12 cellular contexts compared by ENCODE assay signal in the genomic region with DNA sequence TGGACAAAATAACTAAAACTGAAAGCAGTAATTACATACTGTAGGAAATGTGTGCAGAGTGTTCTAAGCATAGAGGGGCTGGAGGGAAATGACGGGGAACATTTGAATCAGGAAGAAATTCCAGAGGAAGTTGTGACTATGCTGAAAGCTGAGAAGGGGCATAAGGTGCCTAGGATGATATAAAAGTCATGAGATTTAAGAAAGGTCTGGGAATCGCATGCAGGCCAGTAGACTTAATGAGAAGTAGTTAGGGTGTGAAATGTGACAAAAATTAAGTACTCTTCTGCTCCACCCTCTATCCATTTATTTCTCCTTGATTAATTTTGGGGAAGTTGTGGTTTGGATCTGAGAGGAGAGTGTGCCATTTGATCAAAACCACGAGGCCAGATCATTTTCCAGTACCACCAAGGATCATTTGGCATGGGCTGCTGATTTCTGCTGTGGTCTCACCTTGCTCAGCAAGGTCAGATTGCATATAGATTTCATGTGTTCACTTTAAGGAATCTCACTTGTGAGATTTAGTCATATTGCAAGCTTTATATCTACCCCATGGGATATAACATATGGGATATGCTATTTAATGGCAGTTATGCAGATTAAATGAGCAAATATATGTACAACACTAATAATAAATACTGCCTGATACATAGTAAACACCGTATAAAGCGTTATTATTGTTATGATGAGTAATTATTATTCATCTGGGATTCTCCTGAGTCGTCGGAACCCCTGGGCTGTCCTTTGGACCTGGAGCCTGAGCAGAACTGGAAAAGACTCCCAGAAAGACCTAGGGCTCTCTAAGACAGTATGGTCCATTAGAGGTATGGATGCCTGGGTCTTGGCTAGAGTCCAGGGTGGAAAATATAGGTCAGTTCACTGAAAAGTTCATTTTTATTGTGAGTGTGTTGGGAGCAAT.
DNase-seq lines count a peak whose midpoint lies in the region; FAIRE-seq and TF ChIP-seq lines count a peak whose summit lies in the region.
"Had no signal": no experiment of that assay in that cellular context is flagged by ENCODE, and none has a peak within 500 bp of the region (broad histone marks: within the 10 kb centered on the region; RNA-seq: fewer than 3 reads in every experiment).

No MANE protein-coding gene starts in this region.

- H3K4me2 ChIP-seq in endothelial cell of umbilical vein (ENCODE audit: insufficient read depth, low read length) = peak overlapping the region; percentile 61

- H3K27ac ChIP-seq in RWPE1 (peak overlapping the region; percentile 79), endothelial cell of umbilical vein (ENCODE audit: insufficient read depth, low read depth, low read length) (peak overlapping the region; percentile 89)
- H3K27ac ChIP-seq: psoas muscle had no signal

- BruUV-seq in endothelial cell of umbilical vein (replicated peaks; lab: Mats Ljungman, UMichigan) = TSS peak; percentile 74

- dilution Hi-C loops in endothelial cell of umbilical vein (cut with MboI; ENCODE audit: extremely low pct_ligation_motif_present, low sequenced_read_pairs) = no loop called here

- H2AFZ ChIP-seq in endothelial cell of umbilical vein (ENCODE audit: low read depth, low read length) = peak overlapping the region; percentile 17

- no peak for TF ChIP-seq POLR2A in endothelial cell of umbilical vein (IDR thresholded peaks at IDR 0.05; ENCODE audit: low read depth, low read length)

- H3K27me3 ChIP-seq in endothelial cell of umbilical vein (ENCODE audit: control insufficient read depth in 2 of 2, insufficient read depth in 2 of 2, low read length in 2 of 2) = no peaks in the 10 kb centered on the region

- TF ChIP-seq CTCF in RWPE1 (conservative IDR thresholded peaks at IDR 0.05; ENCODE audit: low read depth) (no peak), endothelial cell of umbilical vein (IDR thresholded peaks at IDR 0.05; ENCODE audit: extremely low read depth in 1 of 2, insufficient read depth in 1 of 2, low read depth in 1 of 2, low read length in 2 of 2) (no peak)

- peaks cover 23% of the 10 kb centered on the region for H3K79me2 ChIP-seq in endothelial cell of umbilical vein (ENCODE audit: control insufficient read depth, insufficient read depth, low read length)

- POLR2A ChIA-PET in RWPE1 (lab: Yijun Ruan, JAX; ENCODE audit: low non-redundant PET) = interaction anchor here (0.6 kb wide), 1 partner anchor 24 kb away, joined by 11 read pairs; no protein-coding TSS in a partner anchor
- POLR2A ChIA-PET in endothelial cell of umbilical vein (lab: Charles Lee) = interaction anchor here (0.5 to 0.7 kb wide), 2 partner anchors 48 to 307 kb away, joined by 5 to 11 read pairs; no protein-coding TSS in a partner anchor

- H3K4me1 ChIP-seq in endothelial cell of umbilical vein (ENCODE audit: control insufficient read depth, extremely low read depth, insufficient read depth, low read length) = peaks cover 56% of the 10 kb centered on the region
- H3K4me1 ChIP-seq: psoas muscle had no signal

- intact Hi-C loops in endothelial cell of umbilical vein (cut with micrococcal nuclease) = loop anchor here (5.0 kb wide), 1 partner anchor 625 kb away; no protein-coding TSS in a partner anchor

- peak overlapping the region in 1 of 3 experiments; percentile 2 for H3K4me3 ChIP-seq in endothelial cell of umbilical vein (replicated peaks in 1 of 3; ENCODE audit: insufficient read depth in 1 of 3, low read depth in 1 of 3, low read length in 3 of 3)
- H3K4me3 ChIP-seq: coronary artery, psoas muscle had no signal

- no peaks in the 10 kb centered on the region for H3K9me3 ChIP-seq in endothelial cell of umbilical vein (replicated peaks; ENCODE audit: control insufficient read depth, insufficient read depth, low read length)
- H3K9me3 ChIP-seq: psoas muscle had no signal

- CTCF ChIA-PET in RWPE1 (lab: Yijun Ruan, JAX) = no interaction called here
- CTCF ChIA-PET in endothelial cell of umbilical vein (lab: Charles Lee) = interaction anchor here (1.2 to 2.4 kb wide), 4 partner anchors 15 to 73 kb away, joined by 3 to 14 read pairs (median 8); a partner anchor contains a TSS

- no peaks in the 10 kb centered on the region for H3K9me1 ChIP-seq in endothelial cell of umbilical vein (replicated peaks; ENCODE audit: control insufficient read depth, extremely low read depth, insufficient read depth, low read length)

- H3K36me3 ChIP-seq in endothelial cell of umbilical vein (ENCODE audit: control insufficient read depth in 2 of 2, extremely low read depth in 1 of 2, insufficient read depth in 2 of 2, low read length in 2 of 2) = peaks cover 0 to 3% of the 10 kb centered on the region in 2 experiments

- H4K20me1 ChIP-seq in endothelial cell of umbilical vein (replicated peaks; ENCODE audit: control insufficient read depth, extremely low read depth, insufficient read depth, low read length) = no peaks in the 10 kb centered on the region

- H3K9ac ChIP-seq in endothelial cell of umbilical vein (replicated peaks; ENCODE audit: extremely low read depth, insufficient read depth, low read length) = peak overlapping the region; percentile 73

- peak; percentile 54 for DNase-seq in EH (ENCODE audit: low read depth)
- peak; percentile 35 for DNase-seq in RWPE1 (ENCODE audit: low spot score)
- peak; percentile 90 for DNase-seq in endothelial cell of umbilical vein (ENCODE audit: low read depth, low spot score)
- peak; percentile 50 for DNase-seq in pulmonary artery endothelial cell (ENCODE audit: low read depth, low spot score)
- no peak for DNase-seq in T-helper 9 cell
- DNase-seq in activated T-cell treated with anti-CD3 and anti-CD28 coated beads, Interleukin-2, amount 50 U/mL, for 1 hour = no peak
- DNase-seq in NCI-H226 = no peak
- no peak for DNase-seq in activated CD4-positive, alpha-beta T cell treated with anti-CD3 and anti-CD28 coated beads for 1 hour
- DNase-seq: activated CD8-positive, alpha-beta memory T cell treated with anti-CD3 and anti-CD28 coated beads, Interleukin-2, amount 50 U/mL, for 4 hours; NCI-H2171 treated with DMSO at 0.1 percent for 48 hours; psoas muscle had no signal

- peak; percentile 52 for FAIRE-seq in endothelial cell of umbilical vein (lab: Jason Lieb, UNC)

TF ChIP-seq in endothelial cell of umbilical vein, 7 proteins besides CTCF, POLR2A, EP300 and RAD21:
- TF ChIP-seq GATA2 (IDR thresholded peaks at IDR 0.05; ENCODE audit: insufficient read depth, insufficient read length, low read depth, low read length) = peak; percentile 64
- TF ChIP-seq FOS (IDR thresholded peaks at IDR 0.05; ENCODE audit: borderline replicate concordance, insufficient read depth, low read length) = peak; percentile 34
- no peak for TF ChIP-seq EZH2 (IDR thresholded peaks at IDR 0.05; ENCODE audit: borderline replicate concordance, low read depth, low read length, severe bottlenecking)
- TF ChIP-seq JUN (IDR thresholded peaks at IDR 0.05; ENCODE audit: borderline replicate concordance, insufficient read depth, insufficient read length, low read depth) = peak; percentile 66
- TF ChIP-seq POLR2AphosphoS5 (IDR thresholded peaks at IDR 0.05; ENCODE audit: insufficient read depth, low read depth, low read length) = no peak
- TF ChIP-seq MYC (IDR thresholded peaks at IDR 0.05; ENCODE audit: low read depth, low read length) = no peak
- TF ChIP-seq, protein P1, sequence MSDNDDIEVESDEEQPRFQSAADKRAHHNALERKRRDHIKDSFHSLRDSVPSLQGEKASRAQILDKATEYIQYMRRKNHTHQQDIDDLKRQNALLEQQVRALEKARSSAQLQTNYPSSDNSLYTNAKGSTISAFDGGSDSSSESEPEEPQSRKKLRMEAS (IDR thresholded peaks at IDR 0.05; ENCODE audit: insufficient read depth, insufficient read length) = no peak

Comparison
In these comparisons a context has a peak if more than half of its experiments do, and no peak if none do; other contexts are left out.
1. DNase-seq: peak in EH (single experiment), RWPE1 (single experiment), endothelial cell of umbilical vein (single experiment) and pulmonary artery endothelial cell (single experiment); none in T-helper 9 cell (single experiment), activated T-cell treated with anti-CD3 and anti-CD28 coated beads, Interleukin-2, amount 50 U/mL, for 1 hour (single experiment), NCI-H226 (single experiment) and activated CD4-positive, alpha-beta T cell treated with anti-CD3 and anti-CD28 coated beads for 1 hour (single experiment).